Comparison of ENCODE assay signal across 3 cellular contexts in the genomic region with DNA sequence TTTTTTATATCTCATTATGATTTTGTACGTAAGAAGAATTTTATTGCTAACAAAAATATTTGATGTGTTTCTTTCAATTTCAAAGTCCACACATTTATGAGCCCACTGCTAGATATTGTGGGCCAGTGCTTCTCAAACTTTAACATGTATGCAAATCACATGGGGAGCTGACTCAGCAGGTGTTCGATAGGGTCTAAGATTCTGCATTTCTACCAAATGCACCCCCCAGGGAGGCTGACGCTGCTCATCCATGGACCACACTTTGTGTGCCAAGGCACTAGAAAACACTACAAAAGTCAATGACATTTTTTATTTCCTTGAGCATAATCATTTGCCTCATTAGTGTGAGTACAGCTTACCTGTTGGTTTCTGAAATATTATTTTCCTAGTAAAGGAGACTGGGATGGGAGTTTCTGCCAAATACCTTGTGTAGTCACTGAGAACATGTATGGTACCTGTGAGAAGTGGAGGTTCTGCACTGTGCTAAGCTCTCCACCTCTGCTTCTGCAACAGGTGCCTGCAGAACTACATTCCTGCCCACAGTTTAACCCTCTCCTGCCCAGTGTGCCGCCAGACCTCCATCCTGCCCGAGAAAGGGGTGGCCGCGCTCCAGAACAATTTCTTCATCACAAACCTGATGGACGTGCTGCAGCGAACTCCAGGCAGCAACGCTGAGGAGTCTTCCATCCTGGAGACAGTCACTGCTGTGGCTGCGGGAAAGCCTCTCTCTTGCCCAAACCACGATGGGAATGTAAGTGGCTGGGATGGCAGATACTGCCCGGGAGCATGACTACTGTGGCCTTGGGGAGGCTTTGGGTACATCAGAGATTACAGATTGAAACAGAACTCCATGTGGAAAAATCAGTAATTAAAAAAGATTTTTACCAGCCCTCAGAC.
TF ChIP-seq lines count a peak whose summit lies in the region.

No MANE protein-coding gene starts in this region.

TF ChIP-seq in A549, 52 proteins besides CTCF, POLR2A, EP300 and RAD21:
- TF ChIP-seq, protein P1, sequence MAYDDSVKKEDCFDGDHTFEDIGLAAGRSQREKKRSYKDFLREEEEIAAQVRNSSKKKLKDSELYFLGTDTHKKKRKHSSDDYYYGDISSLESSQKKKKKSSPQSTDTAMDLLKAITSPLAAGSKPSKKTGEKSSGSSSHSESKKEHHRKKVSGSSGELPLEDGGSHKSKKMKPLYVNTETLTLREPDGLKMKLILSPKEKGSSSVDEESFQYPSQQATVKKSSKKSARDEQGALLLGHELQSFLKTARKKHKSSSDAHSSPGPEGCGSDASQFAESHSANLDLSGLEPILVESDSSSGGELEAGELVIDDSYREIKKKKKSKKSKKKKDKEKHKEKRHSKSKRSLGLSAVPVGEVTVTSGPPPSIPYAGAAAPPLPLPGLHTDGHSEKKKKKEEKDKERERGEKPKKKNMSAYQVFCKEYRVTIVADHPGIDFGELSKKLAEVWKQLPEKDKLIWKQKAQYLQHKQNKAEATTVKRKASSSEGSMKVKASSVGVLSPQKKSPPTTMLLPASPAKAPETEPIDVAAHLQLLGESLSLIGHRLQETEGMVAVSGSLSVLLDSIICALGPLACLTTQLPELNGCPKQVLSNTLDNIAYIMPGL (CRISPR knock-in tag; IDR thresholded peaks at IDR 0.05; ENCODE audit: borderline replicate concordance), result no peak
- peak; percentile 33 for TF ChIP-seq MAFK (IDR thresholded peaks at IDR 0.05; ENCODE audit: partially characterized antibody)

TF ChIP-seq in IMR-90, 13 proteins besides CTCF, POLR2A, EP300 and RAD21:
- no peak for TF ChIP-seq CEBPB (IDR thresholded peaks at IDR 0.05; ENCODE audit: low read depth, low read length)
- TF ChIP-seq MAFK (IDR thresholded peaks at IDR 0.05; ENCODE audit: low read depth, low read length), result peak; percentile 26; the same call in 1 of the 2 replicates
TF ChIP-seq in IMR-90: peak in this region for 1.

TF ChIP-seq in SK-N-SH, 30 proteins besides CTCF, POLR2A, EP300 and RAD21:
- TF ChIP-seq, protein P2, sequence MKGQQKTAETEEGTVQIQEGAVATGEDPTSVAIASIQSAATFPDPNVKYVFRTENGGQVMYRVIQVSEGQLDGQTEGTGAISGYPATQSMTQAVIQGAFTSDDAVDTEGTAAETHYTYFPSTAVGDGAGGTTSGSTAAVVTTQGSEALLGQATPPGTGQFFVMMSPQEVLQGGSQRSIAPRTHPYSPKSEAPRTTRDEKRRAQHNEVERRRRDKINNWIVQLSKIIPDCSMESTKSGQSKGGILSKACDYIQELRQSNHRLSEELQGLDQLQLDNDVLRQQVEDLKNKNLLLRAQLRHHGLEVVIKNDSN (IDR thresholded peaks at IDR 0.05; ENCODE audit: borderline replicate concordance, low read depth), result no peak
- TF ChIP-seq, protein P3, sequence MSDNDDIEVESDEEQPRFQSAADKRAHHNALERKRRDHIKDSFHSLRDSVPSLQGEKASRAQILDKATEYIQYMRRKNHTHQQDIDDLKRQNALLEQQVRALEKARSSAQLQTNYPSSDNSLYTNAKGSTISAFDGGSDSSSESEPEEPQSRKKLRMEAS (IDR thresholded peaks at IDR 0.05; ENCODE audit: low read depth), result no peak
- TF ChIP-seq TCF12 (IDR thresholded peaks at IDR 0.05) (no peak), ELF1 (IDR thresholded peaks at IDR 0.05) (no peak), FOXM1 (IDR thresholded peaks at IDR 0.05; ENCODE audit: low read depth) (no peak)
